ENCODE assay signal across 21 cellular contexts in the genomic region with DNA sequence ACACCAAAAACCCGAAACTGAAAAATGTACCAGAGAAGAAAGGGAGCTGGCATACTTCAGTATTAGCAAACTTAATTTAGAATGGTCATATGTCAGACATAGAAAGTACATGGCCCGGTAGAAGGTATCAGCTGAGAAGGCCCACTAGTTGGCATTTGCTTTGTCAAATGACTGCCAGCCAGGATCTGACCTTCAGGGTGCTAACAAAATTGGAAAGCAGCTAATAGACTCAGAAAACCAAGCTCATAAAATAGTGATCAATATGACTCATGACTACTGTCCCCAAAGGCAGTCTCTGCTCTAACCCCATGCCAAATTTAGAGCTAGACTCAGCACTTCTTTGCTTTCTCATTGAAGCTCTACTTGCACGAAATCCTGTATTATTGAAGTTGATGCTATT.
"Had no signal": no experiment of that assay in that cellular context is flagged by ENCODE, and none has a peak within 500 bp of the region (broad histone marks: within the 10 kb centered on the region; RNA-seq: fewer than 3 reads in every experiment).

No MANE protein-coding gene starts in this region.

- H3K27me3 ChIP-seq: gastrocnemius medialis, heart right ventricle, neutrophil, transverse colon had no signal

- ATAC-seq: esophagus mucosa; gastrocnemius medialis; heart right ventricle; left lobe of liver; mucosa of descending colon; naive thymus-derived CD8-positive, alpha-beta T cell; psoas muscle; sciatic nerve; stimulated activated naive B cell treated with anti-CD40 and anti-IgM and Interleukin-4, amounts not matched to agents 10 μg/mL and 1 μg/mL and 100 μg/mL, for 72 hours; stimulated activated naive CD8-positive, alpha-beta T cell treated with anti-CD3 and anti-CD28 coated beads, Interleukin-15, amount 100 ng/mL, for 72 hours had no signal

- H3K4me3 ChIP-seq: gastrocnemius medialis, heart right ventricle, mucosa of descending colon, psoas muscle, skin epidermis, thoracic aorta, transverse colon had no signal

- DNase-seq: effector memory CD4-positive, alpha-beta T cell; gastrocnemius medialis; heart right ventricle; hypothalamus; islet precursor cell; mucosa of descending colon; naive thymus-derived CD8-positive, alpha-beta T cell; psoas muscle; retina; stimulated activated CD4-positive, alpha-beta T cell treated with anti-CD3 and anti-CD28 coated beads, Interleukin-2, amount 100 ng/mL, for 24 hours; stimulated activated CD4-positive, alpha-beta T cell treated with anti-CD3 and anti-CD28 coated beads, Interleukin-4, amount 100 ng/mL, for 4 hours; stimulated activated naive B cell treated with anti-CD40 and anti-IgM and Interleukin-4, amounts not matched to agents 10 μg/mL and 1 μg/mL and 100 μg/mL, for 72 hours; stimulated activated naive CD8-positive, alpha-beta T cell treated with anti-CD3 and anti-CD28 coated beads, Interleukin-15, amount 100 ng/mL, for 72 hours; substantia nigra; transverse colon had no signal

- H3K27ac ChIP-seq: gastrocnemius medialis, heart right ventricle, neutrophil, psoas muscle, skin epidermis, thoracic aorta, transverse colon had no signal

- H3K4me1 ChIP-seq: gastrocnemius medialis, heart right ventricle, psoas muscle, transverse colon had no signal

- H3K36me3 ChIP-seq: gastrocnemius medialis, heart right ventricle, neutrophil, thoracic aorta, transverse colon had no signal

- H3K9me3 ChIP-seq: gastrocnemius medialis, heart right ventricle, mucosa of descending colon, neutrophil, psoas muscle, thoracic aorta, transverse colon had no signal
